In the genomic region with DNA sequence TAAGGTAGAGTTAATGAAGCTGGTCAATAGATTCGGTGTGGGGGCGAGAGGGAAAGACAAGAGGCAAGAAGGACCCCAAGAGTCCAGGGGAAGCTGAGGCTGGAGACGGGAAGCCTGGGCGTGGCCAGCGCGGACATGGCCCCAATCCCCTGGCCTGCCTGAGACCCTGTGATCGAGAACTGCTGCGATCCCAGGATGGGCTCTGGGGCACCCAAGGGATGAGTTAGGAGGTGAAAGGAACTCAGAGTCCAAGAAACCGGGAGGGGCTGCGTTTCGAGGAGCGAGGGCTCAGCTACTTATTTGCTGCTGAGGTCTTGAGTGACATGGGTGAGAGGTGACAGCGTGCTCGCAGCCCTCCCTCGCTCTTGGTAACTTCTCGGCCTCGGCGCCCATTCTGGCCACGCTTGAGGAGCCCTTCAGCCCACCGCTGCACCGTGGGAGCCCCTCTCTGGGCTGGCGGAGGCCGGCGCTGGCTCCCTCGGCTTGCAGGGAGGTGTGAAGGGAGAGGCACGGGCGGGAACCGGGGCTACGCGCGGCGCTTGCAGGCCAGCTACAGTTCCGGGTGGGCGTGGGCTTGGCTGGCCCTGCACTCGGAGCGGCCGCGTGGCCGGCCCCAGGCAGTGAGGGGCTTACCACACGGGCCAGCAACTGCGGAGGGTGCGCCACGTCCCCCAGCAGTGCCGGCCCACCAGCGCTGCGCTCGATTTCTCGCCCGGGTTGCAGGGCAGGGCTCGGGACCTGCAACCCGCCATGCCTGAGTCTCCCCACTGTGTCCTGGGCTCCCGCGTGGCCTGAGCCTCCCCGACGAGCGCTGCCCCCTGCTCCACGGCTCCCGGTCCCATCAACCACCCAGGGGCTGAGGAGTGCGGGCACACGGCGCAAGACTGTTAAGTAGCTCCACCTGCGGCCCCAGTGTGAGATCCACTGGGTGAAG, we compare ENCODE assay signal across 27 cellular contexts. TPM values are rescaled to one million over a fixed set of nuclear protein-coding genes. Genes with fewer than 3 reads are reported as not detected.
DNase-seq lines count a peak whose midpoint lies in the region; ATAC-seq, FAIRE-seq and TF ChIP-seq lines count a peak whose summit lies in the region.
"Had no signal": no experiment of that assay in that cellular context is flagged by ENCODE, and none has a peak within 500 bp of the region (broad histone marks: within the 10 kb centered on the region; RNA-seq: fewer than 3 reads in every experiment).

No MANE protein-coding gene starts in this region.

- no peaks in the 10 kb centered on the region for H3K79me2 ChIP-seq in H1 (ENCODE audit: control insufficient read depth in 1 of 2, insufficient read depth in 2 of 2, low read length in 2 of 2)

- H2AFZ ChIP-seq in H1 (ENCODE audit: low read length): no peak overlapping the region

- H2BK5ac ChIP-seq in H1 (ENCODE audit: low read depth, low read length): no peak overlapping the region

- no peaks in the 10 kb centered on the region for H3K23me2 ChIP-seq in H1 (ENCODE audit: low read depth, low read length)

- H3K9me3 ChIP-seq in H1 (ENCODE audit: insufficient read depth in 2 of 2, low read depth in 1 of 2, low read length in 1 of 2): peaks cover 6 to 19% of the 10 kb centered on the region in 2 experiments; a peak in 3 of 4 replicates
- H3K9me3 ChIP-seq: heart left ventricle, neutrophil, prostate gland, right lobe of liver, thoracic aorta had no signal

- no peak overlapping the region for H3K56ac ChIP-seq in H1 (replicated peaks; ENCODE audit: insufficient read length, low read depth, low read length)

- H3K27me3 ChIP-seq in H1 (replicated peaks in 1 of 4; ENCODE audit: control insufficient read depth in 3 of 4, extremely low read depth in 1 of 4, insufficient read depth in 3 of 4, low read length in 3 of 4): no peaks in the 10 kb centered on the region
- H3K27me3 ChIP-seq: right lobe of liver had no signal

- H3K4me1 Mint-ChIP-seq in activated CD8-positive, alpha-beta memory T cell treated with anti-CD3 and anti-CD28 coated beads, Interleukin-2, amount 10 ng/mL, durations not matched to agents 7 days and 5 days: peaks cover 44% of the 10 kb centered on the region
- H3K4me1 Mint-ChIP-seq in activated CD4-positive, alpha-beta memory T cell treated with anti-CD3 and anti-CD28 coated beads, Interleukin-2, amount 10 ng/mL, durations not matched to agents 7 days and 5 days: peaks cover 44% of the 10 kb centered on the region
- H3K4me1 Mint-ChIP-seq in stimulated activated effector memory CD8-positive, alpha-beta T cell treated with anti-CD3 and anti-CD28 coated beads, Interleukin-12 subunit alpha, Interleukin-12 subunit beta, amount 100 ng/mL, for 72 hours: peaks cover 47% of the 10 kb centered on the region
- H3K4me1 Mint-ChIP-seq: mesothelial cell of epicardium had no signal

- peaks cover 12% of the 10 kb centered on the region for H3K27me3 Mint-ChIP-seq in activated CD8-positive, alpha-beta memory T cell treated with anti-CD3 and anti-CD28 coated beads, Interleukin-2, amount 10 ng/mL, durations not matched to agents 7 days and 5 days
- peaks cover 12% of the 10 kb centered on the region for H3K27me3 Mint-ChIP-seq in activated CD4-positive, alpha-beta memory T cell treated with anti-CD3 and anti-CD28 coated beads, Interleukin-2, amount 10 ng/mL, durations not matched to agents 7 days and 5 days
- H3K27me3 Mint-ChIP-seq: B cell had no signal

- no peak for TF ChIP-seq POLR2A in H1 (IDR thresholded peaks at IDR 0.05; ENCODE audit: control extremely low read depth in 1 of 2, low read depth in 2 of 2, low read length in 2 of 2)

- H3K23ac ChIP-seq in H1 (ENCODE audit: insufficient read length): no peak overlapping the region

- H3K14ac ChIP-seq in H1 (ENCODE audit: insufficient read length): no peak overlapping the region

- H2BK20ac ChIP-seq in H1 (ENCODE audit: low read length): no peak overlapping the region

- POLR2A ChIA-PET in activated CD4-positive, alpha-beta memory T cell treated with anti-CD3 and anti-CD28 coated beads, Interleukin-2, amount 10 ng/mL, durations not matched to agents 7 days and 5 days (lab: Charles Lee): no interaction called here
- POLR2A ChIA-PET in H1 (lab: Charles Lee; ENCODE audit: partially characterized antibody): interaction anchor here (1.2 kb wide), 1 partner anchor 13 kb away, joined by 3 read pairs; no protein-coding TSS in a partner anchor

- H2BK120ac ChIP-seq in H1 (replicated peaks; ENCODE audit: low read depth, low read length): no peak overlapping the region

- CTCF ChIA-PET in activated CD8-positive, alpha-beta memory T cell treated with anti-CD3 and anti-CD28 coated beads, Interleukin-2, amount 10 ng/mL, durations not matched to agents 7 days and 5 days (lab: Charles Lee): interaction anchor here (1.7 kb wide), 1 partner anchor 15 kb away, joined by 3 read pairs; no protein-coding TSS in a partner anchor
- CTCF ChIA-PET in activated CD4-positive, alpha-beta memory T cell treated with anti-CD3 and anti-CD28 coated beads, Interleukin-2, amount 10 ng/mL, durations not matched to agents 7 days and 5 days (lab: Charles Lee): interaction anchor here (1.5 kb wide), 1 partner anchor 18 kb away, joined by 5 read pairs; no protein-coding TSS in a partner anchor
- CTCF ChIA-PET in H1 (lab: Charles Lee; ENCODE audit: partially characterized antibody): interaction anchor here (1.0 to 1.6 kb wide), 2 partner anchors 98 to 260 kb away, joined by 3 to 4 read pairs; no protein-coding TSS in a partner anchor

- H4K91ac ChIP-seq in H1 (replicated peaks; ENCODE audit: insufficient read length, low read length): no peak overlapping the region

- no peak overlapping the region for H3K4me2 ChIP-seq in H1 (ENCODE audit: insufficient read depth in 1 of 2, low read depth in 2 of 2, low read length in 2 of 2)

- peak overlapping the region; percentile 20 for H4K8ac ChIP-seq in H1 (ENCODE audit: extremely low read depth, insufficient read depth, low read length)

- H2AK5ac ChIP-seq in H1 (ENCODE audit: low read depth, low read length): no peak overlapping the region

- no peak overlapping the region for H2BK15ac ChIP-seq in H1 (ENCODE audit: low read length)

- 86% methylated on average over 54 of the region's 62 CpGs; no CpG with 5 or more reads in 1 of the 2 experiments for WGBS in H1 (ENCODE audit: extremely low coverage in 1 of 2, insufficient coverage in 1 of 2, insufficient read length in 1 of 2, insufficient replicate concordance in 2 of 2, low coverage in 1 of 2, low lambda C conversion rate in 2 of 2, missing lambda C conversion rate in 1 of 2), 2 experiments

- TF ChIP-seq CTCF in H1 (IDR thresholded peaks at IDR 0.05; ENCODE audit: control extremely low read depth in 1 of 3, insufficient read depth in 1 of 3, low read depth in 1 of 3, low read length in 3 of 3): no peak

- no peak overlapping the region for H3K4ac ChIP-seq in H1 (replicated peaks; ENCODE audit: insufficient read length, low read depth, low read length)

- no peaks in the 10 kb centered on the region for H4K20me1 ChIP-seq in H1 (replicated peaks in 1 of 2; ENCODE audit: control insufficient read depth in 1 of 2, insufficient read depth in 2 of 2, low read length in 2 of 2)

- no peak for FAIRE-seq in H1 (lab: Jason Lieb, UNC)
- FAIRE-seq: keratinocyte, urothelium cell line had no signal

- H3K4me3 Mint-ChIP-seq in activated CD8-positive, alpha-beta memory T cell treated with anti-CD3 and anti-CD28 coated beads, Interleukin-2, amount 10 ng/mL, durations not matched to agents 7 days and 5 days: no peak overlapping the region
- H3K4me3 Mint-ChIP-seq in activated CD4-positive, alpha-beta memory T cell treated with anti-CD3 and anti-CD28 coated beads, Interleukin-2, amount 10 ng/mL, durations not matched to agents 7 days and 5 days: no peak overlapping the region
- no peak overlapping the region for H3K4me3 Mint-ChIP-seq in stimulated activated effector memory CD8-positive, alpha-beta T cell treated with anti-CD3 and anti-CD28 coated beads, Interleukin-12 subunit alpha, Interleukin-12 subunit beta, amount 100 ng/mL, for 72 hours
- H3K4me3 Mint-ChIP-seq: B cell; CD8-positive, alpha-beta T cell; mesothelial cell of epicardium had no signal

- no peaks in the 10 kb centered on the region for H3K36me3 Mint-ChIP-seq in activated CD8-positive, alpha-beta memory T cell treated with anti-CD3 and anti-CD28 coated beads, Interleukin-2, amount 10 ng/mL, durations not matched to agents 7 days and 5 days
- H3K36me3 Mint-ChIP-seq in activated CD4-positive, alpha-beta memory T cell treated with anti-CD3 and anti-CD28 coated beads, Interleukin-2, amount 10 ng/mL, durations not matched to agents 7 days and 5 days (ENCODE audit: low read depth): peaks cover 6% of the 10 kb centered on the region
- peaks cover 25% of the 10 kb centered on the region for H3K36me3 Mint-ChIP-seq in stimulated activated effector memory CD8-positive, alpha-beta T cell treated with anti-CD3 and anti-CD28 coated beads, Interleukin-12 subunit alpha, Interleukin-12 subunit beta, amount 100 ng/mL, for 72 hours
- H3K36me3 Mint-ChIP-seq: CD8-positive, alpha-beta T cell; mesothelial cell of epicardium had no signal

- no peaks in the 10 kb centered on the region; a peak in 1 of 8 replicates for H3K36me3 ChIP-seq in H1 (ENCODE audit: control insufficient read depth in 2 of 4, insufficient read depth in 4 of 4, low read length in 3 of 4)
- H3K36me3 ChIP-seq: heart left ventricle, neutrophil, prostate gland, right lobe of liver, thoracic aorta had no signal

- no peak overlapping the region for H3K18ac ChIP-seq in H1 (ENCODE audit: extremely low read depth, low read length)

- TF ChIP-seq RAD21 in H1 (IDR thresholded peaks at IDR 0.05 in 1 of 2, conservative IDR thresholded peaks at IDR 0.05 in 1 of 2; ENCODE audit: low read depth in 2 of 2, low read length in 2 of 2): no peak

- H2BK12ac ChIP-seq in H1 (ENCODE audit: low read depth, low read length): no peak overlapping the region

- H3K9me3 Mint-ChIP-seq in activated CD8-positive, alpha-beta memory T cell treated with anti-CD3 and anti-CD28 coated beads, Interleukin-2, amount 10 ng/mL, durations not matched to agents 7 days and 5 days (ENCODE audit: low read depth): no peaks in the 10 kb centered on the region
- H3K9me3 Mint-ChIP-seq in activated CD4-positive, alpha-beta memory T cell treated with anti-CD3 and anti-CD28 coated beads, Interleukin-2, amount 10 ng/mL, durations not matched to agents 7 days and 5 days: peaks cover 5% of the 10 kb centered on the region
- H3K9me3 Mint-ChIP-seq in stimulated activated effector memory CD8-positive, alpha-beta T cell treated with anti-CD3 and anti-CD28 coated beads, Interleukin-12 subunit alpha, Interleukin-12 subunit beta, amount 100 ng/mL, for 72 hours: no peaks in the 10 kb centered on the region
- H3K9me3 Mint-ChIP-seq: CD8-positive, alpha-beta T cell had no signal

- no peak overlapping the region for H4K5ac ChIP-seq in H1 (ENCODE audit: insufficient read length, low read depth, low read length)

- H3K4me3 ChIP-seq in H1 (ENCODE audit: extremely low read depth in 1 of 4, insufficient read depth in 2 of 4, low read depth in 3 of 4, low read length in 4 of 4): no peak overlapping the region
- H3K4me3 ChIP-seq: heart left ventricle, prostate gland, right lobe of liver, thoracic aorta had no signal

- no peak for ATAC-seq in activated CD8-positive, alpha-beta memory T cell treated with anti-CD3 and anti-CD28 coated beads, Interleukin-2, amount 10 ng/mL, durations not matched to agents 7 days and 5 days
- ATAC-seq in stimulated activated effector memory CD8-positive, alpha-beta T cell treated with anti-CD3 and anti-CD28 coated beads, Interleukin-12 subunit alpha, Interleukin-12 subunit beta, amount 100 ng/mL, for 72 hours: no peak
- ATAC-seq in GM21576 (IDR thresholded peaks at IDR 0.05; ENCODE audit: unreplicated experiment): no peak
- ATAC-seq: CD8-positive, alpha-beta T cell; heart left ventricle; right lobe of liver; Right ventricle myocardium inferior had no signal

- H3K27ac ChIP-seq in H1 (ENCODE audit: low read depth, low read length): no peak overlapping the region
- H3K27ac ChIP-seq: heart left ventricle, neutrophil, prostate gland, right lobe of liver, thoracic aorta, VCaP had no signal

- H3K4me1 ChIP-seq in H1 (replicated peaks in 1 of 4; ENCODE audit: control insufficient read depth in 3 of 4, insufficient read depth in 4 of 4, low read length in 3 of 4): peaks cover 0 to 3% (median 0%) of the 10 kb centered on the region in 4 experiments; a peak in 1 of 7 replicates
- H3K4me1 ChIP-seq: prostate gland, right lobe of liver had no signal

- H3K27ac Mint-ChIP-seq in activated CD8-positive, alpha-beta memory T cell treated with anti-CD3 and anti-CD28 coated beads, Interleukin-2, amount 10 ng/mL, durations not matched to agents 7 days and 5 days: no peak overlapping the region
- peak overlapping the region; percentile 26 for H3K27ac Mint-ChIP-seq in activated CD4-positive, alpha-beta memory T cell treated with anti-CD3 and anti-CD28 coated beads, Interleukin-2, amount 10 ng/mL, durations not matched to agents 7 days and 5 days
- peak overlapping the region; percentile 95 for H3K27ac Mint-ChIP-seq in stimulated activated effector memory CD8-positive, alpha-beta T cell treated with anti-CD3 and anti-CD28 coated beads, Interleukin-12 subunit alpha, Interleukin-12 subunit beta, amount 100 ng/mL, for 72 hours
- H3K27ac Mint-ChIP-seq: B cell, mesothelial cell of epicardium had no signal

- no peaks in the 10 kb centered on the region for H3K79me1 ChIP-seq in H1 (ENCODE audit: low read depth, low read length)

- H3K9ac ChIP-seq in H1 (replicated peaks in 1 of 4; ENCODE audit: extremely low read depth in 1 of 4, low read depth in 3 of 4, low read length in 3 of 4): no peak overlapping the region

- DNase-seq in activated CD8-positive, alpha-beta memory T cell treated with anti-CD3 and anti-CD28 coated beads for 24 hours: peak; percentile 55
- no peak for DNase-seq in activated CD8-positive, alpha-beta memory T cell treated with anti-CD3 and anti-CD28 coated beads, Interleukin-2, amount 10 ng/mL, durations not matched to agents 7 days and 5 days
- DNase-seq in activated CD4-positive, alpha-beta memory T cell treated with anti-CD3 and anti-CD28 coated beads, Interleukin-2, amount 10 ng/mL, durations not matched to agents 7 days and 5 days: no peak
- DNase-seq in H1 (ENCODE audit: low read depth in 1 of 2, low spot score in 2 of 2): no peak
- DNase-seq in stimulated activated effector memory CD8-positive, alpha-beta T cell treated with anti-CD3 and anti-CD28 coated beads, Interleukin-12 subunit alpha, Interleukin-12 subunit beta, amount 100 ng/mL, for 72 hours (ENCODE audit: low spot score in 2 of 2): no peak
- DNase-seq in NCI-H2171 (lab: John Stamatoyannopoulos, UW): no peak
- DNase-seq: activated CD4-positive, alpha-beta T cell treated with anti-CD3 and anti-CD28 coated beads, Interleukin-2, amount 50 U/mL, for 4 hours; activated naive CD4-positive, alpha-beta T cell treated with Interleukin-2 at 50 U/mL for 16 hours; foreskin melanocyte; GOT3; heart left ventricle; NCI-H146; NCI-H2107; right lobe of liver; stimulated activated CD4-positive, alpha-beta T cell treated with anti-CD3 and anti-CD28 coated beads, Interleukin-4, amount 100 ng/mL, for 24 hours; T1000 had no signal

- no peak for TF ChIP-seq EP300 in H1 (IDR thresholded peaks at IDR 0.05; ENCODE audit: borderline replicate concordance in 1 of 2, low read depth in 2 of 2, low read length in 2 of 2)

RNA-seq across cellular contexts. Expression of gene IRF4, which starts 58.2 kb away (rescaled TPM):
- 100 to 1,000 TPM; 184 to 254 TPM for total RNA-seq in activated CD8-positive, alpha-beta memory T cell treated with anti-CD3 and anti-CD28 coated beads, Interleukin-2, amount 10 ng/mL, durations not matched to agents 7 days and 5 days
- 100 to 1,000 TPM; 171 to 178 TPM for total RNA-seq in activated CD4-positive, alpha-beta memory T cell treated with anti-CD3 and anti-CD28 coated beads, Interleukin-2, amount 10 ng/mL, durations not matched to agents 7 days and 5 days
- 2.1 and 4.2 TPM in 2 replicates for total RNA-seq in H1 (2021; fragmentation: NEBNext Ultra II Directional; extraction: Animal tissue kit (Norgen Biotek cat#: 25700))
- 0.77 and 1.1 TPM in 2 replicates for polyA plus RNA-seq in H1 (2011; rRNA removed)
- 1.3 TPM for polyA plus RNA-seq in H1 (2011; cell fraction: cytosol; rRNA removed)
- 1.2 TPM for polyA plus RNA-seq in H1 (2011; cell fraction: nucleus; rRNA removed)
- 0.66 to 1.7 TPM (median 1.0 TPM) in 4 replicates for polyA plus RNA-seq in H1 (2012, experiment 1 of 2)
- polyA plus RNA-seq in H1 (2012, experiment 2 of 2): 0.33 TPM
- polyA plus RNA-seq in H1 (2013, experiment 1 of 2): 0.53 TPM
- polyA plus RNA-seq in H1 (2013, experiment 2 of 2): 0.85 TPM
- 0.91 and 4.9 TPM in 2 replicates for polyA minus RNA-seq in H1 (2011; rRNA and poly(A)+ RNA removed)
- 1.1 TPM for polyA minus RNA-seq in H1 (2011; cell fraction: cytosol; rRNA and poly(A)+ RNA removed)
- 2.2 TPM for polyA minus RNA-seq in H1 (2011; cell fraction: nucleus; rRNA and poly(A)+ RNA removed)
- total RNA-seq: mesothelial cell of epicardium had no signal

Comparison
In these comparisons a context has a peak if more than half of its experiments do, and no peak if none do; other contexts are left out.
1. RNA of gene IRF4, which starts 58.2 kb away (total RNA-seq): 184 to 254 TPM in activated CD8-positive, alpha-beta memory T cell treated with anti-CD3 and anti-CD28 coated beads, Interleukin-2, amount 10 ng/mL, durations not matched to agents 7 days and 5 days and 171 to 178 TPM in activated CD4-positive, alpha-beta memory T cell treated with anti-CD3 and anti-CD28 coated beads, Interleukin-2, amount 10 ng/mL, durations not matched to agents 7 days and 5 days; 2.1 to 4.2 TPM in H1; every median in the first group is over 10 times any median in the second.